7 cellular contexts compared by ENCODE assay signal in genomic region chr20:11846131-11846530, GRCh38.
"Had no signal": no experiment of that assay in that cellular context is flagged by ENCODE, and none has a peak within 500 bp of the region (broad histone marks: within the 10 kb centered on the region; RNA-seq: fewer than 3 reads in every experiment).

No MANE protein-coding gene starts in this region.

- ATAC-seq: HCT116 had no signal

- H3K27ac ChIP-seq: HL-60 had no signal

- DNase-seq: GOT3, H7, HFFc6, KBM-7 had no signal

- H3K36me3 ChIP-seq: HAP-1 had no signal

- H3K4me3 ChIP-seq: HAP-1 had no signal

- H3K9me3 ChIP-seq: HAP-1 had no signal
